13 cellular contexts compared by ENCODE assay signal in genomic region chr14:105430535-105430934, GRCh38. TPM values are rescaled to one million over a fixed set of nuclear protein-coding genes. Genes with fewer than 3 reads are reported as not detected.
DNase-seq lines count a peak whose midpoint lies in the region; ATAC-seq, FAIRE-seq and TF ChIP-seq lines count a peak whose summit lies in the region.
"Had no signal": no experiment of that assay in that cellular context is flagged by ENCODE, and none has a peak within 500 bp of the region (broad histone marks: within the 10 kb centered on the region; RNA-seq: fewer than 3 reads in every experiment).

No MANE protein-coding gene starts in this region.

- no peak for FAIRE-seq in D721Med (lab: Jason Lieb, UNC)
- FAIRE-seq: TTC549 had no signal

- DNase-seq in A172 (ENCODE audit: low spot score) (peak; percentile 65), HS-27A (ENCODE audit: low read depth) (peak; percentile 87), astrocyte of the spinal cord (ENCODE audit: low read depth, low spot score) (peak; percentile 45), glomerular visceral epithelial cell (ENCODE audit: extremely low spot score) (peak; percentile 75), substantia nigra (lab: John Stamatoyannopoulos, UW) (no peak), NCI-H524 treated with DMSO at 0.1 percent for 48 hours (lab: John Stamatoyannopoulos, UW) (no peak), D721Med (ENCODE audit: insufficient read length, low spot score) (no peak)
- DNase-seq: activated CD8-positive, alpha-beta memory T cell treated with anti-CD3 and anti-CD28 coated beads, Interleukin-2, amount 50 U/mL, for 48 hours; aorta; GDM1; NCI-H1436 treated with DMSO at 0.1 percent for 48 hours had no signal

- no peak overlapping the region for H3K4me3 ChIP-seq in astrocyte of the spinal cord (ENCODE audit: low read depth, low read length)

- no peak for ATAC-seq in GM18505 (IDR thresholded peaks at IDR 0.05; ENCODE audit: unreplicated experiment)

- TF ChIP-seq CTCF in astrocyte of the spinal cord (IDR thresholded peaks at IDR 0.05; ENCODE audit: low read depth, low read length), result no peak
- no peak for TF ChIP-seq CTCF in D721Med (IDR thresholded peaks at IDR 0.05; ENCODE audit: insufficient read depth, missing control alignments)

- no peak for TF ChIP-seq POLR2A in GM18505 (IDR thresholded peaks at IDR 0.05; ENCODE audit: borderline replicate concordance, extremely low read depth, insufficient read depth, insufficient read length)

- no peak overlapping the region for H3K27ac ChIP-seq in substantia nigra (ENCODE audit: low read depth, low read length, poor library complexity, severe bottlenecking)

- in situ Hi-C loops in astrocyte of the spinal cord (cut with HindIII; ENCODE audit: low sequenced_read_pairs), result no loop called here

RNA-seq across cellular contexts. Expression of gene MTA1, which starts 10.9 kb away (rescaled TPM):
- total RNA-seq in A172 (2014; rRNA removed; shearing (Covaris generic)), result 15.4 and 27.2 TPM in 2 replicates

RNA-seq across cellular contexts. Expression of gene TEX22, which starts 32.2 kb away (rescaled TPM):
- 0.17 TPM in 1 of 2 replicates, not detected in the other for total RNA-seq in A172 (2014; rRNA removed; shearing (Covaris generic))

RNA-seq across cellular contexts. Expression of gene CRIP2, which starts 44.1 kb away (rescaled TPM):
- total RNA-seq in A172 (2014; rRNA removed; shearing (Covaris generic)), result 195 and 204 TPM in 2 replicates

RNA-seq across cellular contexts. Expression of gene CRIP1, which starts 56.2 kb away (rescaled TPM):
- 1.5 TPM in 1 of 2 replicates, not detected in the other for total RNA-seq in A172 (2014; rRNA removed; shearing (Covaris generic))

Comparison
In these comparisons a context has a peak if more than half of its experiments do, and no peak if none do; other contexts are left out.
1. DNase-seq: peak in A172 (single experiment), HS-27A (single experiment), astrocyte of the spinal cord (single experiment) and glomerular visceral epithelial cell (single experiment); none in substantia nigra (0 of 49), NCI-H524 treated with DMSO at 0.1 percent for 48 hours (single experiment) and D721Med (single experiment).